8 cellular contexts compared by ENCODE assay signal in the genomic region with DNA sequence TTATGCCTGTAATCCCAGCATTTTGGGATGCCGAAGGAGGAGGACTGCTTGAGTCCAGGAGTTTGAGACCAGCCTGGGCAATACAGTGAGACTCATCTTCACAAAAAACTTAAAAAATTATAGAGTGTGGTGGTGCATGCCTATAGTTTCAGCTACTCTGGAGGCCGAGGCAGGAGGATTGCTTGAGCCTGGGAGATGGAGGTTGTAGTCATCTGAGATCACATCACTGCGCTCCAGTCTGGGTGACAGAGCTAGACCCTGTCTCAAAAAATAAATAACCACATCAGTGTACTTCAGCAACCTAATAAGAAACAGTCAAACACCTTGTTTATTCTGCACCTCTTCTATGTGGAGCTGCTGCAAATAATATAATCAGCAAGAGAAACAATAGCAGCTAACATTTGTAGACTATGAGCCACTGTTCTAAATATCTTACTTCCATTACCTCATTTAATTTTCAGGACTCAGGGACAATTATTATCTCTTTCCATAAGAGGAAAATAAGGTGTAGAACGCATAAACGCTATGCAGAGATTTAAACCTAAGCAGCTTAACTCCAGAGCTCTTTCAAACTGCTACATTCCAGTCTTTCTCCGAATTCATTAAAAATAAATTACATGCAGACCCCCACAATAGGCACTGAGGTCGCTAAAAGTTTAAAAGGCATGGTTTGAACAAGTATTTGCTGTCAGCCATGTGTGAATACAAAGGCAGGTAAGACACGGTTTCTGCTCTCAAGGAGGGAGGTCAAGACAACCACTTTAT. TPM values are rescaled to one million over a fixed set of nuclear protein-coding genes. Genes with fewer than 3 reads are reported as not detected.
DNase-seq lines count a peak whose midpoint lies in the region; TF ChIP-seq lines count a peak whose summit lies in the region.

No MANE protein-coding gene starts in this region.

- H3K27ac Mint-ChIP-seq in CD14-positive monocyte (peak overlapping the region in 1 of 7 donors; percentile 96), nephron (peak overlapping the region; percentile 92 to 97 (median 94))
- peak overlapping the region; percentile 93 for H3K27ac Mint-ChIP-seq in dendritic cell treated with granulocyte-macrophage colony-stimulating factor and Interleukin-4, amounts not matched to agents 40 ng/mL and 50 ng/mL, for 4 days

- peak overlapping the region; percentile 96 to 97 for H3K4me3 Mint-ChIP-seq in CD14-positive monocyte
- peak overlapping the region; percentile 92 for H3K4me3 Mint-ChIP-seq in dendritic cell treated with granulocyte-macrophage colony-stimulating factor and Interleukin-4, amounts not matched to agents 40 ng/mL and 50 ng/mL, for 4 days
- peak overlapping the region; percentile 90 to 96 (median 95) for H3K4me3 Mint-ChIP-seq in nephron

- no peak overlapping the region for H3K27ac ChIP-seq in Karpas-422 (ENCODE audit: low read length)

- H2AFZ ChIP-seq in Karpas-422 (ENCODE audit: low read length) = no peak overlapping the region

- H3K9ac ChIP-seq in Karpas-422 (ENCODE audit: low read length) = peak overlapping the region; percentile 79

- peaks cover 14% of the 10 kb centered on the region for H3K36me3 ChIP-seq in Karpas-422 (ENCODE audit: insufficient read depth, low read length)

- H3K27me3 ChIP-seq in Karpas-422 (ENCODE audit: low read length) = no peaks in the 10 kb centered on the region

- DNase-seq in CD14-positive monocyte (ENCODE audit: low spot score) = no peak
- DNase-seq in Karpas-422 = no peak
- DNase-seq in NCI-H1092 (lab: John Stamatoyannopoulos, UW) = no peak
- DNase-seq in superior temporal gyrus (ENCODE audit: extremely low spot score) = no peak
- DNase-seq in pons (ENCODE audit: low spot score) = no peak
- no peak for DNase-seq in MV-4-11 (lab: John Stamatoyannopoulos, UW)

- H3K9me3 Mint-ChIP-seq in CD14-positive monocyte (peaks cover 5 to 13% (median 9%) of the 10 kb centered on the region in 7 donors), nephron (no peaks in the 10 kb centered on the region)
- peaks cover 12% of the 10 kb centered on the region for H3K9me3 Mint-ChIP-seq in dendritic cell treated with granulocyte-macrophage colony-stimulating factor and Interleukin-4, amounts not matched to agents 40 ng/mL and 50 ng/mL, for 4 days

- no peaks in the 10 kb centered on the region for H3K9me2 ChIP-seq in Karpas-422 (replicated peaks; ENCODE audit: insufficient read depth, low read length)

- H3K27me3 Mint-ChIP-seq in CD14-positive monocyte (ENCODE audit: low read depth in 3 of 3) = peaks cover 0 to 1% (median 0%) of the 10 kb centered on the region in 3 donors
- no peaks in the 10 kb centered on the region for H3K27me3 Mint-ChIP-seq in dendritic cell treated with granulocyte-macrophage colony-stimulating factor and Interleukin-4, amounts not matched to agents 40 ng/mL and 50 ng/mL, for 4 days
- H3K27me3 Mint-ChIP-seq in nephron (ENCODE audit: low read depth) = no peaks in the 10 kb centered on the region

- peaks cover 22% of the 10 kb centered on the region for H3K4me1 ChIP-seq in Karpas-422 (ENCODE audit: low read length)

- no peaks in the 10 kb centered on the region for H3K9me3 ChIP-seq in Karpas-422 (ENCODE audit: low read length)

- H3K79me2 ChIP-seq in Karpas-422 (ENCODE audit: low read length) = peaks cover 41% of the 10 kb centered on the region

- peak overlapping the region; percentile 76 for H3K4me3 ChIP-seq in Karpas-422 (ENCODE audit: low read length)

- TF ChIP-seq CTCF in CD14-positive monocyte (IDR thresholded peaks at IDR 0.05) = no peak
- TF ChIP-seq CTCF in nephron (IDR thresholded peaks at IDR 0.05; ENCODE audit: unreplicated experiment in 3 of 3) = no peak

- H4K20me1 ChIP-seq in Karpas-422 (ENCODE audit: insufficient read depth, low read depth, low read length) = no peaks in the 10 kb centered on the region

- H3K4me1 Mint-ChIP-seq in CD14-positive monocyte = peaks cover 39% of the 10 kb centered on the region
- H3K4me1 Mint-ChIP-seq in dendritic cell treated with granulocyte-macrophage colony-stimulating factor and Interleukin-4, amounts not matched to agents 40 ng/mL and 50 ng/mL, for 4 days (ENCODE audit: low read depth) = peaks cover 45% of the 10 kb centered on the region
- peaks cover 19% of the 10 kb centered on the region for H3K4me1 Mint-ChIP-seq in nephron

- H3K4me2 ChIP-seq in Karpas-422 (ENCODE audit: low read depth, low read length, poor library complexity, severe bottlenecking) = peak overlapping the region; percentile 81

- H3K36me3 Mint-ChIP-seq in CD14-positive monocyte (peaks cover 14 to 18% of the 10 kb centered on the region in 2 donors), nephron (ENCODE audit: low read depth) (peaks cover 21% of the 10 kb centered on the region)
- H3K36me3 Mint-ChIP-seq in dendritic cell treated with granulocyte-macrophage colony-stimulating factor and Interleukin-4, amounts not matched to agents 40 ng/mL and 50 ng/mL, for 4 days (ENCODE audit: low read depth) = peaks cover 40% of the 10 kb centered on the region

- intact Hi-C loops in CD14-positive monocyte (cut with micrococcal nuclease) = no loop called here
- intact Hi-C loops in dendritic cell treated with granulocyte-macrophage colony-stimulating factor and Interleukin-4, amounts not matched to agents 40 ng/mL and 50 ng/mL, for 4 days (cut with micrococcal nuclease) = no loop called here

RNA-seq across cellular contexts. Expression of gene NARS2, which starts 1.2 kb away (rescaled TPM):
- 1 to 10 TPM; 4.9 to 6.6 TPM for polyA plus RNA-seq in CD14-positive monocyte
- total RNA-seq in Karpas-422 (2014; rRNA removed; shearing (Covaris generic); ENCODE audit: low replicate concordance) = 27.3 and 33.3 TPM in 2 replicates
